19 cellular contexts compared by ENCODE assay signal in the genomic region with DNA sequence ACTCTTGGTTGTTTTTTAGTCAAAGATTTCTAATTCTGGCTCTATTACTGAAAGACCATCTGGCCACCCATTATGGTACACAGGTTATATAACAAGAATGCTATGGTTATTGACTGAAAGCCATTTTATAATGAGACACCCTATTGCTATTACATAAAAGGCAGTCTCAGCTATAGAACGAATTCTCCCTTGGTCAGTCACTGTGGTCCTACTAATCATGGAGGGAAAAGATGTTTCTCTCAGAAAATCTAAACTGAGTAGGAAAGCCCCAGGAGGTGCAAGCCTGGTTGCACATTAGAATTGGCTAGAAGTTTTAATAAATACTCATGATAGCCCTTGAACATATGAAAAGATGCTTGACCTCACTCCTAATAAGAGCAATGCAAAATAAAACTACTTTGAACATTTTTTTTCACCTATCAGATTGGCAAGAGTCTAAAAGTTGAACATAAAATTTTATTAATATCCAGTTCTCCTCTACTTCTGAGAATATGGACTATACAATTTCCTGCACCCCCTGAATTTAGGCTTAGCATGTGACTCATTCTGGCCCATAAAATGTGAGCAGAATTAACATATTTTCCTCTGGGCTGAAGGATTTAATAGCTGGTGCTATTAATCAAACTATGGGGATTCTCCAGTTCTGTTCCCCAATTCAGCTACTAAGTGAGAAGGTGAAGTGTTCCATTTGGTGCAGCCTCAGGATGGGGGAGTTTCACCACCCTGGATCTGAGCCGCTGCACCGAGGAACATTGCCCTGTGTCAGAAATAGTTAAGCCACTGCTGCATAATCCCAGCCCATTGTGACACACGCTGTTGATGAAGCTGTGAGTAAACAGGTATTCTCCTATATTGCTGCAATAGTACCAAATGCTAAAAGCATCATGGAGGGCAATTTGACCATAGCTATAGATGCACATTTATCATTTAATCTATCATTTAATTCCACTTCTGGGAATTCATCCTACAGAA. TPM values are rescaled to one million over a fixed set of nuclear protein-coding genes. Genes with fewer than 3 reads are reported as not detected.
DNase-seq lines count a peak whose midpoint lies in the region; ATAC-seq and TF ChIP-seq lines count a peak whose summit lies in the region.
"Had no signal": no experiment of that assay in that cellular context is flagged by ENCODE, and none has a peak within 500 bp of the region (broad histone marks: within the 10 kb centered on the region; RNA-seq: fewer than 3 reads in every experiment).

No MANE protein-coding gene starts in this region.

- H3K27ac ChIP-seq in PC-9 (peak overlapping the region; percentile 68; the same call in 1 of the 2 replicates), foreskin keratinocyte (peak overlapping the region; percentile 68), smooth muscle cell (ENCODE audit: low read depth) (peak overlapping the region; percentile 60), colonic mucosa (no peak overlapping the region)
- H3K27ac ChIP-seq: 22Rv1, esophagus muscularis mucosa, prostate gland had no signal

- no TSS peak for BruUV-seq in PC-9 (replicated peaks; lab: Mats Ljungman, UMichigan)

- POLR2A ChIA-PET in PC-9 (lab: Charles Lee; ENCODE audit: unreplicated experiment) = no interaction called here

- intact Hi-C loops in PC-9 (cut with micrococcal nuclease; ENCODE audit: unreplicated experiment) (no loop called here), colonic mucosa (cut with DNase I) (no loop called here)

- 77% methylated on average over 4 of the region's 4 CpGs for WGBS in smooth muscle cell (ENCODE audit: low lambda C conversion rate)

- H4K20me1 ChIP-seq in PC-9 (ENCODE audit: insufficient read depth) (no peaks in the 10 kb centered on the region), smooth muscle cell (ENCODE audit: low read depth) (no peaks in the 10 kb centered on the region)

- H3K79me2 ChIP-seq in PC-9 (ENCODE audit: low read depth) (no peaks in the 10 kb centered on the region), smooth muscle cell (ENCODE audit: low read depth) (no peaks in the 10 kb centered on the region)

- TF ChIP-seq CTCF in PC-9 (conservative IDR thresholded peaks at IDR 0.05) = no peak
- no peak for TF ChIP-seq CTCF in foreskin keratinocyte (conservative IDR thresholded peaks at IDR 0.05)
- no peak for TF ChIP-seq CTCF in smooth muscle cell (IDR thresholded peaks at IDR 0.05; ENCODE audit: borderline replicate concordance, insufficient read depth, poor library complexity, severe bottlenecking)
- no peak for TF ChIP-seq CTCF in colonic mucosa (IDR thresholded peaks at IDR 0.05)

- H3K9ac ChIP-seq in smooth muscle cell (ENCODE audit: low read depth) = no peak overlapping the region
- no peak overlapping the region for H3K9ac ChIP-seq in colonic mucosa (ENCODE audit: low read depth in 2 of 2, low read length in 2 of 2)

- H3K4me3 ChIP-seq in PC-9 = no peak overlapping the region
- no peak overlapping the region for H3K4me3 ChIP-seq in smooth muscle cell
- no peak overlapping the region for H3K4me3 ChIP-seq in colonic mucosa
- H3K4me3 ChIP-seq: esophagus muscularis mucosa, HAP-1, prostate gland had no signal

- H3K4me2 ChIP-seq in PC-9 = peak overlapping the region; percentile 65
- H3K4me2 ChIP-seq in smooth muscle cell = no peak overlapping the region

- ATAC-seq in foreskin keratinocyte (no peak), GM21717 (IDR thresholded peaks at IDR 0.05; ENCODE audit: unreplicated experiment) (no peak)
- ATAC-seq in stimulated activated naive CD8-positive, alpha-beta T cell treated with anti-CD3 and anti-CD28 coated beads, Interleukin-15, Interleukin-2, amounts not matched to agents 100 U/mL and 50 U/mL, for 24 hours = no peak
- ATAC-seq: activated naive CD4-positive, alpha-beta T cell treated with anti-CD3 and anti-CD28 coated beads, Interleukin-2, amount 50 U/mL, for 72 hours; naive thymus-derived CD8-positive, alpha-beta T cell; SK-N-SH treated with all-trans-retinoic acid at 6 μM for 48 hours; stimulated activated memory B cell treated with anti-CD40 and anti-IgM and Interleukin-4, amounts not matched to agents 10 μg/mL and 1 μg/mL and 100 μg/mL, for 72 hours had no signal

- peaks cover 14% of the 10 kb centered on the region; the same call in 1 of the 2 replicates for H3F3A ChIP-seq in PC-9 (ENCODE audit: insufficient read depth, low read depth)
- no peaks in the 10 kb centered on the region for H3F3A ChIP-seq in smooth muscle cell (ENCODE audit: low read depth)

- H3K27me3 ChIP-seq in PC-9 (ENCODE audit: insufficient read depth, low read depth) = no peaks in the 10 kb centered on the region
- H3K27me3 ChIP-seq in foreskin keratinocyte = no peaks in the 10 kb centered on the region
- no peaks in the 10 kb centered on the region for H3K27me3 ChIP-seq in smooth muscle cell (ENCODE audit: low read depth)
- no peaks in the 10 kb centered on the region for H3K27me3 ChIP-seq in colonic mucosa
- H3K27me3 ChIP-seq: esophagus muscularis mucosa had no signal

- DNase-seq in NCI-H82 (lab: John Stamatoyannopoulos, UW) = peak; percentile 15
- DNase-seq in NCI-H82 treated with DMSO at 0.1 percent for 48 hours (lab: John Stamatoyannopoulos, UW; ENCODE audit: unreplicated experiment) = no peak
- DNase-seq in PC-9 = no peak
- DNase-seq in foreskin keratinocyte = peak in 1 of 2 donors; percentile 37
- DNase-seq in smooth muscle cell (lab: John Stamatoyannopoulos, UW; ENCODE audit: unreplicated experiment) = no peak
- DNase-seq in colonic mucosa = no peak
- no peak for DNase-seq in stimulated activated naive CD8-positive, alpha-beta T cell treated with anti-CD3 and anti-CD28 coated beads, Interleukin-15, Interleukin-2, amounts not matched to agents 100 U/mL and 50 U/mL, for 24 hours
- DNase-seq: activated T-cell treated with anti-CD3 and anti-CD28 coated beads for 4 hours; immature natural killer cell; naive thymus-derived CD8-positive, alpha-beta T cell; NCI-H187 had no signal

- no peaks in the 10 kb centered on the region for H3K9me2 ChIP-seq in PC-9 (ENCODE audit: insufficient read depth)

- CTCF ChIA-PET in PC-9 (lab: Charles Lee) = no interaction called here

- H3K36me3 ChIP-seq in PC-9 (ENCODE audit: low read depth) (no peaks in the 10 kb centered on the region), smooth muscle cell (ENCODE audit: low read depth) (no peaks in the 10 kb centered on the region), colonic mucosa (no peaks in the 10 kb centered on the region)
- H3K36me3 ChIP-seq: esophagus muscularis mucosa, HAP-1, prostate gland had no signal

- H2AFZ ChIP-seq in PC-9 = no peak overlapping the region
- no peak overlapping the region for H2AFZ ChIP-seq in smooth muscle cell (ENCODE audit: low read depth)

- no peaks in the 10 kb centered on the region for H3K9me3 ChIP-seq in PC-9 (ENCODE audit: insufficient read depth, low read depth)
- no peaks in the 10 kb centered on the region for H3K9me3 ChIP-seq in smooth muscle cell (replicated peaks; ENCODE audit: low read depth)
- H3K9me3 ChIP-seq in colonic mucosa = no peaks in the 10 kb centered on the region
- H3K9me3 ChIP-seq: esophagus muscularis mucosa, HAP-1, prostate gland had no signal

- peaks cover 23% of the 10 kb centered on the region for H3K4me1 ChIP-seq in PC-9 (replicated peaks; ENCODE audit: insufficient read depth)
- peaks cover 16% of the 10 kb centered on the region for H3K4me1 ChIP-seq in foreskin keratinocyte
- no peaks in the 10 kb centered on the region for H3K4me1 ChIP-seq in smooth muscle cell (ENCODE audit: low read depth)
- no peaks in the 10 kb centered on the region for H3K4me1 ChIP-seq in colonic mucosa
- H3K4me1 ChIP-seq: esophagus muscularis mucosa, HAP-1, prostate gland had no signal

RNA-seq across cellular contexts. Expression of a gene that starts 11.5 kb away (rescaled TPM):
- total RNA-seq in PC-9 (2021) (45.8 and 49.7 TPM in 2 replicates), foreskin keratinocyte (63.4 and 64.7 TPM in 2 replicates), smooth muscle cell (40.9 TPM in 2 replicates), colonic mucosa (10 to 100 TPM; 63.6 to 82.5 TPM)
- polyA plus RNA-seq in foreskin keratinocyte (18.0 and 22.1 TPM in 2 replicates), smooth muscle cell (25.1 and 26.6 TPM in 2 replicates)

RNA-seq across cellular contexts. Expression of a gene that starts 46.9 kb away (rescaled TPM):
- total RNA-seq in PC-9 (2021) = 13.5 and 17.8 TPM in 2 replicates
- total RNA-seq in foreskin keratinocyte = 16.3 and 17.7 TPM in 2 replicates
- polyA plus RNA-seq in foreskin keratinocyte = 29.2 and 36.5 TPM in 2 replicates
- total RNA-seq in smooth muscle cell = 8.1 and 9.4 TPM in 2 replicates
- 28.8 and 32.1 TPM in 2 replicates for polyA plus RNA-seq in smooth muscle cell
- 10 to 100 TPM; 25.3 to 39.0 TPM for total RNA-seq in colonic mucosa

RNA-seq across cellular contexts. Expression of a gene that starts 47.1 kb away (rescaled TPM):
- total RNA-seq in PC-9 (2021) = 24.7 and 27.9 TPM in 2 replicates
- total RNA-seq in foreskin keratinocyte = 26.0 and 27.9 TPM in 2 replicates
- polyA plus RNA-seq in foreskin keratinocyte = 19.7 and 20.9 TPM in 2 replicates
- 19.2 and 33.2 TPM in 2 replicates for total RNA-seq in smooth muscle cell
- 23.5 and 47.8 TPM in 2 replicates for polyA plus RNA-seq in smooth muscle cell
- total RNA-seq in colonic mucosa = 10 to 100 TPM; 69.4 to 86.8 TPM
